Comparison of ENCODE assay signal across 8 cellular contexts in genomic region chr3:43286115-43286885, GRCh38. TPM values are rescaled to one million over a fixed set of nuclear protein-coding genes. Genes with fewer than 3 reads are reported as not detected.
DNase-seq lines count a peak whose midpoint lies in the region; ATAC-seq and TF ChIP-seq lines count a peak whose summit lies in the region.

TSS of gene SNRK (plus strand) at chr3:43286540. CDS start at chr3:43303204, 16,664 bp downstream.

- peaks cover 4 to 45% (median 27%) of the 10 kb centered on the region in 4 donors for H3K4me1 ChIP-seq in liver (ENCODE audit: control insufficient read depth in 4 of 4, insufficient read depth in 4 of 4, low read length in 3 of 4)

- H3K36me3 ChIP-seq in liver (ENCODE audit: control insufficient read depth in 4 of 4, insufficient read depth in 3 of 4, low read depth in 1 of 4, low read length in 3 of 4), result no peaks in the 10 kb centered on the region

- TF ChIP-seq CTCF in AG09309 (IDR thresholded peaks at IDR 0.05; ENCODE audit: control insufficient read depth, insufficient read depth, low read depth, low read length, missing control alignments) (peak; percentile 25), liver (IDR thresholded peaks at IDR 0.05; ENCODE audit: low read depth, low read length, missing input control) (peak; percentile 21)

- H3K9ac ChIP-seq in liver (ENCODE audit: low read depth in 1 of 2, low read length in 2 of 2), result peak within 1 kb of the TSS; percentile 97 to 99

- no peaks in the 10 kb centered on the region for H3K9me3 ChIP-seq in liver (ENCODE audit: control insufficient read depth in 4 of 4, low read length in 3 of 4)

- no peak for DNase-seq in AG09309 (ENCODE audit: low read depth)
- DNase-seq in NCI-H446 (lab: John Stamatoyannopoulos, UW), result peak; percentile 26 to 73
- peak; percentile 84 to 95 for DNase-seq in activated CD4-positive, alpha-beta T cell treated with anti-CD3 and anti-CD28 coated beads, Interleukin-2, amount 50 U/mL, for 24 hours (ENCODE audit: low read depth in 1 of 2, low spot score in 1 of 2)
- DNase-seq in dermis blood vessel endothelial cell, result peak; percentile 99
- DNase-seq in stimulated activated CD4-positive, alpha-beta T cell treated with anti-CD3 and anti-CD28 coated beads, Interleukin-4, amount 100 ng/mL, for 24 hours, result peak; percentile 90

- H3K4me3 ChIP-seq in AG09309 (ENCODE audit: control insufficient read depth, low read depth, low read length), result peak within 1 kb of the TSS; percentile 73
- H3K4me3 ChIP-seq in liver (ENCODE audit: low read depth in 1 of 3, low read length in 3 of 3), result peak within 1 kb of the TSS; percentile 76 to 96 (median 93)

- H3K27ac ChIP-seq in liver (ENCODE audit: low read depth in 1 of 2, low read length in 2 of 2), result peak within 1 kb of the TSS; percentile 92 to 95

- peak; percentile 19 to 55 for TF ChIP-seq RAD21 in liver (IDR thresholded peaks at IDR 0.05)

- WGBS in liver, result under 1% methylated on average over 99 of the region's 99 CpGs

- ATAC-seq in GM18858 (IDR thresholded peaks at IDR 0.05; ENCODE audit: unreplicated experiment) (peak; percentile 64), HG03095 (IDR thresholded peaks at IDR 0.05; ENCODE audit: unreplicated experiment) (peak; percentile 65)

- no peaks in the 10 kb centered on the region for H3K27me3 ChIP-seq in liver (ENCODE audit: control insufficient read depth in 4 of 4, insufficient read depth in 4 of 4, low read length in 3 of 4)

TF ChIP-seq in liver, 16 proteins besides CTCF, POLR2A, EP300 and RAD21:
- TF ChIP-seq RXRA (IDR thresholded peaks at IDR 0.05) (peak; percentile 13 to 17), SP1 (IDR thresholded peaks at IDR 0.05) (peak; percentile 32), NR2F2 (IDR thresholded peaks at IDR 0.05) (peak; percentile 47), MAX (IDR thresholded peaks at IDR 0.05) (no peak), YY1 (IDR thresholded peaks at IDR 0.05) (peak; percentile 34), TAF1 (conservative IDR thresholded peaks at IDR 0.05) (no peak)

RNA-seq across cellular contexts. Expression of gene SNRK, which starts in this region (rescaled TPM):
- total RNA-seq in dermis blood vessel endothelial cell (185 and 192 TPM in 2 replicates), liver (10 to 100 TPM; 21.5 to 28.5 TPM)
- 1 to 10 TPM; 5.8 to 7.7 TPM for polyA plus RNA-seq in liver
